Comparison of ENCODE assay signal across 8 cellular contexts in the genomic region with DNA sequence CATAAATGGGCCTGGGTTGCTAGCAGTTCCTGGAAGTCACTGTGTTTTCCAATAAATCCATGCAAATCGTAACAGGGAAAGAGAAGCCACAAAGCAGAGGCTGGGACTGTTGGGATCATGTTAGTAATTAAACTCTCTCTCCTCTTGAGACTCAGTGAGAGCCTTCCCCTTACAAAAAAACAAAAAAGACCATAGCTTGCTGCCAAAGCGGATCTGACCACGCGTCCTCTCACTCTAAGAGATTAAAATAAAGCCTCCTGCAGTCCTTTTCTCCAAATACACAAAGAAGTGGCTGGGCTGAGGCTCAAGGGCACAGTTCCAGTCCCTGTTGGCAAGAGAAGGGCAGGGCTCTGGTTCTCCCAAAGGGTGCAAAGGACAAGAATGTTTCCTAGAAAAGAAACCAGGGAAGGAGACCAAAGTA. TPM values are rescaled to one million over a fixed set of nuclear protein-coding genes. Genes with fewer than 3 reads are reported as not detected.
DNase-seq lines count a peak whose midpoint lies in the region; ATAC-seq lines count a peak whose summit lies in the region.

No MANE protein-coding gene starts in this region.

- intact Hi-C loops in left colon (cut with DNase I, micrococcal nuclease), result no loop called here
- intact Hi-C loops in activated CD4-positive, alpha-beta memory T cell treated with anti-CD3 and anti-CD28 coated beads for 36 hours (cut with micrococcal nuclease), result no loop called here

- H3K4me3 ChIP-seq in GM23248 (peak overlapping the region; percentile 46), skeletal muscle cell (ENCODE audit: low read depth, low read length) (peak overlapping the region; percentile 2)

- H3K36me3 ChIP-seq in GM23248 (ENCODE audit: low read depth), result no peaks in the 10 kb centered on the region

- no peaks in the 10 kb centered on the region for H3K9me3 ChIP-seq in GM23248 (ENCODE audit: low read depth)

- H3K27me3 Mint-ChIP-seq in activated CD4-positive, alpha-beta memory T cell treated with anti-CD3 and anti-CD28 coated beads for 36 hours, result no peaks in the 10 kb centered on the region

- peak overlapping the region; percentile 43 for H3K9ac ChIP-seq in GM23248

- H3K4me1 ChIP-seq in GM23248 (ENCODE audit: insufficient read depth), result peaks cover 19% of the 10 kb centered on the region

- no peak overlapping the region for H3K27ac Mint-ChIP-seq in activated CD4-positive, alpha-beta memory T cell treated with anti-CD3 and anti-CD28 coated beads for 36 hours

- ATAC-seq in left colon (peak; percentile 83), GM18502 (IDR thresholded peaks at IDR 0.05; ENCODE audit: poor library complexity, unreplicated experiment) (no peak)

- H3K27ac ChIP-seq in GM23248, result 0 out of 2 replicates have a peak overlapping the region, but pooled peaks have one; percentile 27
- no peak overlapping the region for H3K27ac ChIP-seq in caudate nucleus (ENCODE audit: low read depth, low read length)

- H3K4me3 Mint-ChIP-seq in activated CD4-positive, alpha-beta memory T cell treated with anti-CD3 and anti-CD28 coated beads for 36 hours, result no peak overlapping the region

- H3K27me3 ChIP-seq in GM23248 (replicated peaks; ENCODE audit: insufficient read depth), result no peaks in the 10 kb centered on the region

- H2AFZ ChIP-seq in GM23248, result peak overlapping the region; percentile 36

- 18 to 22% methylated on average over 4 of the region's 4 CpGs for WGBS in GM23248 (ENCODE audit: low coverage in 1 of 2, low lambda C conversion rate in 2 of 2, missing lambda C conversion rate in 2 of 2), 2 experiments

- H4K20me1 ChIP-seq in GM23248 (ENCODE audit: insufficient read depth), result no peaks in the 10 kb centered on the region

- H3K9me2 ChIP-seq in GM23248 (ENCODE audit: insufficient read depth), result no peaks in the 10 kb centered on the region

- CTCF ChIA-PET in activated CD4-positive, alpha-beta memory T cell treated with anti-CD3 and anti-CD28 coated beads for 36 hours (lab: Charles Lee), result no interaction called here

- peak; percentile 34 for DNase-seq in GM23248
- DNase-seq in caudate nucleus (lab: John Stamatoyannopoulos, UW), result peak in 45 of 61 donors; percentile 1 to 76 (median 28)
- DNase-seq in left colon, result peak; percentile 59 to 66
- no peak for DNase-seq in skeletal muscle cell (ENCODE audit: low read depth)
- DNase-seq in DMS53 (lab: John Stamatoyannopoulos, UW), result no peak
- no peak for DNase-seq in NCI-H1105 treated with DMSO at 0.1 percent for 48 hours (lab: John Stamatoyannopoulos, UW)
- no peak for DNase-seq in activated CD4-positive, alpha-beta memory T cell treated with anti-CD3 and anti-CD28 coated beads for 36 hours

- POLR2A ChIA-PET in activated CD4-positive, alpha-beta memory T cell treated with anti-CD3 and anti-CD28 coated beads for 36 hours (lab: Charles Lee), result no interaction called here

- H3K4me2 ChIP-seq in GM23248 (ENCODE audit: unreplicated experiment), result peak overlapping the region; percentile 77

- peaks cover 11% of the 10 kb centered on the region for H3K4me1 Mint-ChIP-seq in activated CD4-positive, alpha-beta memory T cell treated with anti-CD3 and anti-CD28 coated beads for 36 hours (ENCODE audit: low read depth)

- no peaks in the 10 kb centered on the region for H3K79me2 ChIP-seq in GM23248 (ENCODE audit: insufficient read depth)

- H3K9me3 Mint-ChIP-seq in activated CD4-positive, alpha-beta memory T cell treated with anti-CD3 and anti-CD28 coated beads for 36 hours, result no peaks in the 10 kb centered on the region

- in situ Hi-C loops in GM23248 (cut with MboI), result no loop called here

- H3F3A ChIP-seq in GM23248 (ENCODE audit: insufficient read depth), result peaks cover 21% of the 10 kb centered on the region

- peaks cover 4% of the 10 kb centered on the region for H3K36me3 Mint-ChIP-seq in activated CD4-positive, alpha-beta memory T cell treated with anti-CD3 and anti-CD28 coated beads for 36 hours

RNA-seq across cellular contexts. Expression of a gene that starts 38.5 kb away (rescaled TPM):
- total RNA-seq in GM23248 (2014; rRNA removed; shearing (Covaris generic)), result 10.9 and 12.6 TPM in 2 replicates
- polyA plus RNA-seq in GM23248 (2016; fragmentation: Nextera tagmentation; extraction: Ambion mirVana), result 13.3 and 15.4 TPM in 2 replicates
- 10 to 100 TPM; 38.4 to 53.4 TPM for total RNA-seq in left colon
- 10 to 100 TPM; 31.6 to 33.7 TPM for total RNA-seq in activated CD4-positive, alpha-beta memory T cell treated with anti-CD3 and anti-CD28 coated beads for 36 hours

RNA-seq across cellular contexts. Expression of a gene that starts 40.2 kb away (rescaled TPM):
- total RNA-seq in GM23248 (2014; rRNA removed; shearing (Covaris generic)), result 50.6 and 78.9 TPM in 2 replicates
- 84.9 and 95.7 TPM in 2 replicates for polyA plus RNA-seq in GM23248 (2016; fragmentation: Nextera tagmentation; extraction: Ambion mirVana)
- 100 to 1,000 TPM; 181 to 257 TPM for total RNA-seq in left colon
- 100 to 1,000 TPM; 104 to 112 TPM for total RNA-seq in activated CD4-positive, alpha-beta memory T cell treated with anti-CD3 and anti-CD28 coated beads for 36 hours

Comparison
In these comparisons a context has a peak if more than half of its experiments do, and no peak if none do; other contexts are left out.
1. DNase-seq: peak in GM23248 (single experiment), caudate nucleus (45 of 61) and left colon (2 of 2); none in skeletal muscle cell (single experiment), DMS53 (single experiment), NCI-H1105 treated with DMSO at 0.1 percent for 48 hours (single experiment) and activated CD4-positive, alpha-beta memory T cell treated with anti-CD3 and anti-CD28 coated beads for 36 hours (single experiment).